Comparison of ENCODE assay signal across 8 cellular contexts in genomic region chr4:102501635-102502382, GRCh38. TPM values are rescaled to one million over a fixed set of nuclear protein-coding genes. Genes with fewer than 3 reads are reported as not detected.
DNase-seq lines count a peak whose midpoint lies in the region; ATAC-seq and TF ChIP-seq lines count a peak whose summit lies in the region.

No MANE protein-coding gene starts in this region.

- H3K36me3 ChIP-seq in liver (ENCODE audit: control insufficient read depth in 4 of 4, insufficient read depth in 3 of 4, low read depth in 1 of 4, low read length in 3 of 4): no peaks in the 10 kb centered on the region

- peak; percentile 38 for DNase-seq in AG04449 (ENCODE audit: low read depth, low spot score)
- DNase-seq in NCI-H345 treated with DMSO at 0.1 percent for 48 hours (lab: John Stamatoyannopoulos, UW; ENCODE audit: unreplicated experiment): peak; percentile 40
- DNase-seq in activated CD4-positive, alpha-beta T cell treated with anti-CD3 and anti-CD28 coated beads, Interleukin-2, amount 10 ng/mL, durations not matched to agents 7 days and 5 days: peak; percentile 70
- DNase-seq in stimulated activated CD4-positive, alpha-beta T cell treated with anti-CD3 and anti-CD28 coated beads, Interleukin-4, amount 100 ng/mL, for 4 hours: peak; percentile 52 to 57

- CTCF ChIA-PET in AG04449 (lab: Yijun Ruan, JAX): no interaction called here
- CTCF ChIA-PET in activated CD4-positive, alpha-beta T cell treated with anti-CD3 and anti-CD28 coated beads, Interleukin-2, amount 10 ng/mL, durations not matched to agents 7 days and 5 days (lab: Charles Lee): interaction anchor here (0.6 to 1.5 kb wide), 4 partner anchors 16 to 550 kb away, joined by 3 to 4 read pairs (median 3); no protein-coding TSS in a partner anchor

- POLR2A ChIA-PET in AG04449 (lab: Yijun Ruan, JAX): interaction anchor here (1.0 to 1.9 kb wide), 4 partner anchors 9 to 326 kb away, joined by 3 to 7 read pairs (median 6); partner anchors contain the start of gene UBE2D3
- POLR2A ChIA-PET in activated CD4-positive, alpha-beta T cell treated with anti-CD3 and anti-CD28 coated beads, Interleukin-2, amount 10 ng/mL, durations not matched to agents 7 days and 5 days (lab: Charles Lee): no interaction called here

- no peaks in the 10 kb centered on the region for H3K27me3 Mint-ChIP-seq in activated CD4-positive, alpha-beta T cell treated with anti-CD3 and anti-CD28 coated beads, Interleukin-2, amount 10 ng/mL, durations not matched to agents 7 days and 5 days
- peaks cover 2% of the 10 kb centered on the region for H3K27me3 Mint-ChIP-seq in dendritic cell treated with granulocyte-macrophage colony-stimulating factor and Interleukin-4, amounts not matched to agents 40 ng/mL and 50 ng/mL, for 4 days

- peak overlapping the region; percentile 94 to 98 for H3K27ac ChIP-seq in liver (ENCODE audit: low read depth in 1 of 2, low read length in 2 of 2)

- peaks cover 6 to 30% (median 25%) of the 10 kb centered on the region in 4 donors for H3K4me1 ChIP-seq in liver (ENCODE audit: control insufficient read depth in 4 of 4, insufficient read depth in 4 of 4, low read length in 3 of 4)

- no peak for TF ChIP-seq CTCF in AG04449 (IDR thresholded peaks at IDR 0.05; ENCODE audit: insufficient read depth, low read length, missing control alignments)
- peak; percentile 15 for TF ChIP-seq CTCF in liver (IDR thresholded peaks at IDR 0.05; ENCODE audit: low read depth, low read length, missing input control)

- intact Hi-C loops in dendritic cell treated with granulocyte-macrophage colony-stimulating factor and Interleukin-4, amounts not matched to agents 40 ng/mL and 50 ng/mL, for 4 days (cut with micrococcal nuclease): loop anchor here (1.0 to 5.0 kb wide), 2 partner anchors 23 to 50 kb away; no protein-coding TSS in a partner anchor

- no peak for TF ChIP-seq RAD21 in liver (IDR thresholded peaks at IDR 0.05)

- peak overlapping the region; percentile 98 for H3K4me3 Mint-ChIP-seq in activated CD4-positive, alpha-beta T cell treated with anti-CD3 and anti-CD28 coated beads, Interleukin-2, amount 10 ng/mL, durations not matched to agents 7 days and 5 days
- H3K4me3 Mint-ChIP-seq in dendritic cell treated with granulocyte-macrophage colony-stimulating factor and Interleukin-4, amounts not matched to agents 40 ng/mL and 50 ng/mL, for 4 days: peak overlapping the region; percentile 94

- H3K27ac Mint-ChIP-seq in activated CD4-positive, alpha-beta T cell treated with anti-CD3 and anti-CD28 coated beads, Interleukin-2, amount 10 ng/mL, durations not matched to agents 7 days and 5 days: peak overlapping the region; percentile 95
- H3K27ac Mint-ChIP-seq in dendritic cell treated with granulocyte-macrophage colony-stimulating factor and Interleukin-4, amounts not matched to agents 40 ng/mL and 50 ng/mL, for 4 days: peak overlapping the region; percentile 96

- H3K36me3 Mint-ChIP-seq in activated CD4-positive, alpha-beta T cell treated with anti-CD3 and anti-CD28 coated beads, Interleukin-2, amount 10 ng/mL, durations not matched to agents 7 days and 5 days (ENCODE audit: low read depth): peaks cover 32% of the 10 kb centered on the region
- H3K36me3 Mint-ChIP-seq in dendritic cell treated with granulocyte-macrophage colony-stimulating factor and Interleukin-4, amounts not matched to agents 40 ng/mL and 50 ng/mL, for 4 days (ENCODE audit: low read depth): peaks cover 11% of the 10 kb centered on the region

- H3K4me3 ChIP-seq in AG04449 (ENCODE audit: low read depth, low read length): peak overlapping the region; percentile 80
- peak overlapping the region; percentile 68 to 100 (median 92) for H3K4me3 ChIP-seq in liver (ENCODE audit: low read depth in 1 of 3, low read length in 3 of 3)

- H3K9ac ChIP-seq in liver (ENCODE audit: low read depth in 1 of 2, low read length in 2 of 2): peak overlapping the region; percentile 90 to 96

- peaks cover 32% of the 10 kb centered on the region for H3K4me1 Mint-ChIP-seq in activated CD4-positive, alpha-beta T cell treated with anti-CD3 and anti-CD28 coated beads, Interleukin-2, amount 10 ng/mL, durations not matched to agents 7 days and 5 days
- peaks cover 20% of the 10 kb centered on the region for H3K4me1 Mint-ChIP-seq in dendritic cell treated with granulocyte-macrophage colony-stimulating factor and Interleukin-4, amounts not matched to agents 40 ng/mL and 50 ng/mL, for 4 days (ENCODE audit: low read depth)

- ATAC-seq in GM18868 (IDR thresholded peaks at IDR 0.05; ENCODE audit: unreplicated experiment): peak; percentile 36
- ATAC-seq in HG03095 (IDR thresholded peaks at IDR 0.05; ENCODE audit: unreplicated experiment): peak; percentile 30

- H3K27me3 ChIP-seq in liver (ENCODE audit: control insufficient read depth in 4 of 4, insufficient read depth in 4 of 4, low read length in 3 of 4): no peaks in the 10 kb centered on the region

- peaks cover 7% of the 10 kb centered on the region for H3K9me3 Mint-ChIP-seq in activated CD4-positive, alpha-beta T cell treated with anti-CD3 and anti-CD28 coated beads, Interleukin-2, amount 10 ng/mL, durations not matched to agents 7 days and 5 days
- no peaks in the 10 kb centered on the region for H3K9me3 Mint-ChIP-seq in dendritic cell treated with granulocyte-macrophage colony-stimulating factor and Interleukin-4, amounts not matched to agents 40 ng/mL and 50 ng/mL, for 4 days

- H3K9me3 ChIP-seq in liver (ENCODE audit: control insufficient read depth in 4 of 4, low read length in 3 of 4): no peaks in the 10 kb centered on the region

- WGBS in liver: under 1% methylated on average over 63 of the region's 63 CpGs

TF ChIP-seq in liver, 16 proteins besides CTCF, POLR2A, EP300 and RAD21:
- TF ChIP-seq ZBTB33 (IDR thresholded peaks at IDR 0.05): no peak
- TF ChIP-seq FOXA1 (IDR thresholded peaks at IDR 0.05): no peak
- TF ChIP-seq TAF1 (conservative IDR thresholded peaks at IDR 0.05): peak; percentile 71
- no peak for TF ChIP-seq GABPA (IDR thresholded peaks at IDR 0.05 in 1 of 2, conservative IDR thresholded peaks at IDR 0.05 in 1 of 2)
- peak; percentile 44 for TF ChIP-seq YY1 (IDR thresholded peaks at IDR 0.05)
- TF ChIP-seq HNF4A (conservative IDR thresholded peaks at IDR 0.05): no peak

RNA-seq across cellular contexts. Expression of gene NFKB1, which starts 0.7 kb away (rescaled TPM):
- 100 to 1,000 TPM; 135 to 142 TPM for total RNA-seq in activated CD4-positive, alpha-beta T cell treated with anti-CD3 and anti-CD28 coated beads, Interleukin-2, amount 10 ng/mL, durations not matched to agents 7 days and 5 days
- total RNA-seq in liver: 10 to 100 TPM; 15.7 to 23.0 TPM
- 10 to 100 TPM in 1 of 2 donors, 1 to 10 TPM in 1; 5.1 to 11.2 TPM for polyA plus RNA-seq in liver

Comparison
In these comparisons a context has a peak if more than half of its experiments do, and no peak if none do; other contexts are left out.
1. Peak in every context shown above with its lines: DNase-seq, ATAC-seq, H3K4me3 ChIP-seq and H3K27ac ChIP-seq.
2. RNA of gene NFKB1, which starts 0.7 kb away (total RNA-seq): 135 to 142 TPM in activated CD4-positive, alpha-beta T cell treated with anti-CD3 and anti-CD28 coated beads, Interleukin-2, amount 10 ng/mL, durations not matched to agents 7 days and 5 days; 15.7 to 23.0 TPM in liver; every median in the first group is over 4 times any median in the second.